ENCODE assay signal across 24 cellular contexts in genomic region chr20:5013682-5014447, GRCh38.
"Had no signal": no experiment of that assay in that cellular context is flagged by ENCODE, and none has a peak within 500 bp of the region (broad histone marks: within the 10 kb centered on the region; RNA-seq: fewer than 3 reads in every experiment).

No MANE protein-coding gene starts in this region.

- H3K27ac ChIP-seq: coronary artery, dorsolateral prefrontal cortex, esophagus muscularis mucosa, foreskin keratinocyte, gastroesophageal sphincter, heart left ventricle, hepatocyte, lower lobe of right lung had no signal

- ATAC-seq: foreskin keratinocyte, gastroesophageal sphincter, heart left ventricle, left colon, left lobe of liver, left ventricle myocardium superior, lower lobe of right lung, mucosa of descending colon had no signal

- H3K9me3 ChIP-seq: esophagus muscularis mucosa, gastroesophageal sphincter, heart left ventricle, lower lobe of right lung, mucosa of descending colon had no signal

- H3K4me3 ChIP-seq: coronary artery, dorsolateral prefrontal cortex, esophagus muscularis mucosa, gastroesophageal sphincter, heart left ventricle, hepatocyte, lower lobe of right lung, mucosa of descending colon had no signal

- H3K79me2 ChIP-seq: hepatocyte had no signal

- H3K36me3 ChIP-seq: esophagus muscularis mucosa, gastroesophageal sphincter, heart left ventricle, lower lobe of right lung had no signal

- DNase-seq: dermis blood vessel endothelial cell; dorsolateral prefrontal cortex; effector CD4-positive, alpha-beta T cell; effector memory CD4-positive, alpha-beta T cell; foreskin keratinocyte; heart left ventricle; hypothalamus; immature natural killer cell; islet precursor cell; kidney; kidney glomerular epithelial cell; left colon; left ventricle myocardium superior; lower lobe of right lung; mesenchymal stem cell; mucosa of descending colon had no signal

- H3K27me3 ChIP-seq: dorsolateral prefrontal cortex, esophagus muscularis mucosa, foreskin keratinocyte, gastroesophageal sphincter, heart left ventricle, hepatocyte had no signal

- FAIRE-seq: colon, endothelial cell of umbilical vein, frontal cortex, kidney had no signal

- H3K4me1 ChIP-seq: esophagus muscularis mucosa, foreskin keratinocyte, gastroesophageal sphincter, lower lobe of right lung had no signal

- H3K4me2 ChIP-seq: hepatocyte had no signal

- H2AFZ ChIP-seq: hepatocyte had no signal
